In genomic region chr20:4021905-4022304, GRCh38 we compare ENCODE assay signal across 24 cellular contexts. TPM values are rescaled to one million over a fixed set of nuclear protein-coding genes. Genes with fewer than 3 reads are reported as not detected.
DNase-seq lines count a peak whose midpoint lies in the region; FAIRE-seq and TF ChIP-seq lines count a peak whose summit lies in the region.
"Had no signal": no experiment of that assay in that cellular context is flagged by ENCODE, and none has a peak within 500 bp of the region (broad histone marks: within the 10 kb centered on the region; RNA-seq: fewer than 3 reads in every experiment).

No MANE protein-coding gene starts in this region.

- H3K27ac Mint-ChIP-seq in activated T-helper 2 cell treated with anti-CD3 and anti-CD28 coated beads, Interferon-gamma antibody, Interleukin-2, Interleukin-4, amounts not matched to agents 10 μg/mL and 5 μg/mL and 100 μg/mL, durations not matched to agents 14 hours and 24 hours and 36 hours: no peak overlapping the region
- H3K27ac Mint-ChIP-seq in activated naive CD8-positive, alpha-beta T cell treated with anti-CD3 and anti-CD28 coated beads for 36 hours: no peak overlapping the region
- H3K27ac Mint-ChIP-seq: activated naive CD4-positive, alpha-beta T cell treated with anti-CD3 and anti-CD28 coated beads, Interleukin-2, amount 50 U/mL, for 72 hours; activated T-helper 1 cell treated with anti-CD3 and anti-CD28 coated beads, Interleukin-12 subunit alpha, Interleukin-12 subunit beta, Interleukin-2, Interleukin-4 antibody, amounts not matched to agents 30 ng/mL and 10 ng/mL and 1 ng/mL, durations not matched to agents 14 hours and 24 hours and 36 hours; natural killer cell; T-helper 1 cell treated with Interleukin-12 subunit alpha and Interleukin-12 subunit beta and Interleukin-4 antibody, amounts not matched to agents 30 μg/mL and 1 μg/mL, for 36 hours had no signal

- H3K36me3 ChIP-seq in HUES48 (ENCODE audit: control insufficient read depth, insufficient read depth, low read length) (no peaks in the 10 kb centered on the region), esophagus muscularis mucosa (no peaks in the 10 kb centered on the region), right atrium auricular region (no peaks in the 10 kb centered on the region)
- H3K36me3 ChIP-seq: esophagus squamous epithelium had no signal

- FAIRE-seq in GM19239 (lab: Jason Lieb, UNC): no peak
- FAIRE-seq: A549, colon, G401.6, RCC 7860, urothelium cell line had no signal

- H3K9me3 Mint-ChIP-seq in activated T-helper 2 cell treated with anti-CD3 and anti-CD28 coated beads, Interferon-gamma antibody, Interleukin-2, Interleukin-4, amounts not matched to agents 10 μg/mL and 5 μg/mL and 100 μg/mL, durations not matched to agents 14 hours and 24 hours and 36 hours: peaks cover 3% of the 10 kb centered on the region
- peaks cover 4% of the 10 kb centered on the region for H3K9me3 Mint-ChIP-seq in activated naive CD8-positive, alpha-beta T cell treated with anti-CD3 and anti-CD28 coated beads for 36 hours
- H3K9me3 Mint-ChIP-seq: activated naive CD4-positive, alpha-beta T cell treated with anti-CD3 and anti-CD28 coated beads, Interleukin-2, amount 50 U/mL, for 72 hours; activated T-helper 1 cell treated with anti-CD3 and anti-CD28 coated beads, Interleukin-12 subunit alpha, Interleukin-12 subunit beta, Interleukin-2, Interleukin-4 antibody, amounts not matched to agents 30 ng/mL and 10 ng/mL and 1 ng/mL, durations not matched to agents 14 hours and 24 hours and 36 hours; natural killer cell; T-helper 1 cell treated with Interleukin-12 subunit alpha and Interleukin-12 subunit beta and Interleukin-4 antibody, amounts not matched to agents 30 μg/mL and 1 μg/mL, for 36 hours had no signal

- H3K27ac ChIP-seq in HUES48 (ENCODE audit: low read depth, low read length) (peak overlapping the region; percentile 91), esophagus muscularis mucosa (replicated peaks in 1 of 4) (no peak overlapping the region), right atrium auricular region (peak overlapping the region; percentile 20 to 26)
- H3K27ac ChIP-seq: A549, body of pancreas, C4-2B, esophagus squamous epithelium had no signal

- no peak overlapping the region for H3K9ac ChIP-seq in HUES48 (ENCODE audit: low read depth, low read length)

- no peak for TF ChIP-seq EP300 in esophagus muscularis mucosa (IDR thresholded peaks at IDR 0.05)

- 94% methylated on average over 2 of the region's 2 CpGs for WGBS in esophagus muscularis mucosa

- H3K9me3 ChIP-seq in HUES48 (ENCODE audit: control insufficient read depth, insufficient read depth, low read length): peaks cover 5% of the 10 kb centered on the region
- no peaks in the 10 kb centered on the region for H3K9me3 ChIP-seq in esophagus muscularis mucosa
- H3K9me3 ChIP-seq in right atrium auricular region: peaks cover 0 to 8% of the 10 kb centered on the region in 2 donors
- H3K9me3 ChIP-seq: esophagus squamous epithelium had no signal

- intact Hi-C loops in esophagus muscularis mucosa (cut with DNase I): loop anchor here (5.0 kb wide), 1 partner anchor 40 kb away; no protein-coding TSS in a partner anchor
- intact Hi-C loops in activated T-helper 2 cell treated with anti-CD3 and anti-CD28 coated beads, Interferon-gamma antibody, Interleukin-2, Interleukin-4, amounts not matched to agents 10 μg/mL and 5 μg/mL and 100 μg/mL, durations not matched to agents 14 hours and 24 hours and 36 hours (cut with micrococcal nuclease): no loop called here

- TF ChIP-seq CTCF in esophagus muscularis mucosa (IDR thresholded peaks at IDR 0.05): no peak
- TF ChIP-seq CTCF in right atrium auricular region (IDR thresholded peaks at IDR 0.05): no peak

- no peak overlapping the region for H3K4me3 Mint-ChIP-seq in activated T-helper 2 cell treated with anti-CD3 and anti-CD28 coated beads, Interferon-gamma antibody, Interleukin-2, Interleukin-4, amounts not matched to agents 10 μg/mL and 5 μg/mL and 100 μg/mL, durations not matched to agents 14 hours and 24 hours and 36 hours (ENCODE audit: low read depth)
- H3K4me3 Mint-ChIP-seq in activated naive CD8-positive, alpha-beta T cell treated with anti-CD3 and anti-CD28 coated beads for 36 hours: no peak overlapping the region
- H3K4me3 Mint-ChIP-seq: activated T-helper 1 cell treated with anti-CD3 and anti-CD28 coated beads, Interleukin-12 subunit alpha, Interleukin-12 subunit beta, Interleukin-2, Interleukin-4 antibody, amounts not matched to agents 30 ng/mL and 10 ng/mL and 1 ng/mL, durations not matched to agents 14 hours and 24 hours and 36 hours; natural killer cell; T-helper 1 cell treated with Interleukin-12 subunit alpha and Interleukin-12 subunit beta and Interleukin-4 antibody, amounts not matched to agents 30 μg/mL and 1 μg/mL, for 36 hours had no signal

- TF ChIP-seq POLR2A in esophagus muscularis mucosa (IDR thresholded peaks at IDR 0.05; ENCODE audit: low read depth): no peak

- peaks cover 28% of the 10 kb centered on the region for H3K27me3 Mint-ChIP-seq in activated T-helper 2 cell treated with anti-CD3 and anti-CD28 coated beads, Interferon-gamma antibody, Interleukin-2, Interleukin-4, amounts not matched to agents 10 μg/mL and 5 μg/mL and 100 μg/mL, durations not matched to agents 14 hours and 24 hours and 36 hours (ENCODE audit: low read depth)
- H3K27me3 Mint-ChIP-seq in activated naive CD8-positive, alpha-beta T cell treated with anti-CD3 and anti-CD28 coated beads for 36 hours: peaks cover 6% of the 10 kb centered on the region

- peak; percentile 43 for DNase-seq in AG08395 (ENCODE audit: low spot score)
- peak; percentile 14 for DNase-seq in esophagus muscularis mucosa (ENCODE audit: extremely low spot score)
- DNase-seq in right atrium auricular region (ENCODE audit: low spot score): no peak
- no peak for DNase-seq in activated T-helper 2 cell treated with anti-CD3 and anti-CD28 coated beads, Interferon-gamma antibody, Interleukin-2, Interleukin-4, amounts not matched to agents 10 μg/mL and 5 μg/mL and 100 μg/mL, durations not matched to agents 14 hours and 24 hours and 36 hours (ENCODE audit: low spot score)
- no peak for DNase-seq in superior temporal gyrus (ENCODE audit: extremely low spot score)
- DNase-seq in activated naive CD8-positive, alpha-beta T cell treated with anti-CD3 and anti-CD28 coated beads for 36 hours: no peak
- no peak for DNase-seq in GM19239 (ENCODE audit: insufficient read length, low spot score)
- DNase-seq: body of pancreas, esophagus squamous epithelium, head of caudate nucleus, left colon, natural killer cell, NCI-H1436, substantia nigra had no signal

- H3K36me3 Mint-ChIP-seq in activated T-helper 2 cell treated with anti-CD3 and anti-CD28 coated beads, Interferon-gamma antibody, Interleukin-2, Interleukin-4, amounts not matched to agents 10 μg/mL and 5 μg/mL and 100 μg/mL, durations not matched to agents 14 hours and 24 hours and 36 hours (ENCODE audit: low read depth): no peaks in the 10 kb centered on the region
- H3K36me3 Mint-ChIP-seq in activated naive CD8-positive, alpha-beta T cell treated with anti-CD3 and anti-CD28 coated beads for 36 hours: no peaks in the 10 kb centered on the region
- H3K36me3 Mint-ChIP-seq: activated naive CD4-positive, alpha-beta T cell treated with anti-CD3 and anti-CD28 coated beads, Interleukin-2, amount 50 U/mL, for 72 hours; natural killer cell had no signal

- no peaks in the 10 kb centered on the region for H3K27me3 ChIP-seq in HUES48 (ENCODE audit: control insufficient read depth, insufficient read depth, low read length)
- no peaks in the 10 kb centered on the region for H3K27me3 ChIP-seq in esophagus muscularis mucosa
- no peaks in the 10 kb centered on the region for H3K27me3 ChIP-seq in right atrium auricular region
- H3K27me3 ChIP-seq: body of pancreas had no signal

- H3K4me1 Mint-ChIP-seq in activated T-helper 2 cell treated with anti-CD3 and anti-CD28 coated beads, Interferon-gamma antibody, Interleukin-2, Interleukin-4, amounts not matched to agents 10 μg/mL and 5 μg/mL and 100 μg/mL, durations not matched to agents 14 hours and 24 hours and 36 hours (ENCODE audit: low read depth): peaks cover 16% of the 10 kb centered on the region
- H3K4me1 Mint-ChIP-seq in activated naive CD8-positive, alpha-beta T cell treated with anti-CD3 and anti-CD28 coated beads for 36 hours: peaks cover 7% of the 10 kb centered on the region

- H3K4me3 ChIP-seq in HUES48 (ENCODE audit: low read depth, low read length): no peak overlapping the region
- H3K4me3 ChIP-seq in esophagus muscularis mucosa: no peak overlapping the region
- H3K4me3 ChIP-seq in right atrium auricular region: no peak overlapping the region
- H3K4me3 ChIP-seq: A549, body of pancreas, esophagus squamous epithelium had no signal

- H3K4me1 ChIP-seq in HUES48 (ENCODE audit: control insufficient read depth, insufficient read depth, low read length): peaks cover 36% of the 10 kb centered on the region
- peaks cover 0 to 20% (median 10%) of the 10 kb centered on the region in 4 donors for H3K4me1 ChIP-seq in esophagus muscularis mucosa
- peaks cover 0 to 20% of the 10 kb centered on the region in 2 donors for H3K4me1 ChIP-seq in right atrium auricular region

RNA-seq across cellular contexts. Expression of gene RNF24, which starts 6.5 kb away (rescaled TPM):
- total RNA-seq in esophagus muscularis mucosa (10 to 100 TPM in 3 of 4 donors, 1 to 10 TPM in 1; 10.0 to 26.8 (median 18.0) TPM), right atrium auricular region (10 to 100 TPM in 1 of 2 donors, 1 to 10 TPM in 1; 6.5 to 14.9 TPM)
- total RNA-seq in activated T-helper 2 cell treated with anti-CD3 and anti-CD28 coated beads, Interferon-gamma antibody, Interleukin-2, Interleukin-4, amounts not matched to agents 10 μg/mL and 5 μg/mL and 100 μg/mL, durations not matched to agents 14 hours and 24 hours and 36 hours: 15.8 and 17.7 TPM in 2 replicates
- total RNA-seq in activated naive CD8-positive, alpha-beta T cell treated with anti-CD3 and anti-CD28 coated beads for 36 hours: 10 to 100 TPM; 13.3 to 13.7 TPM

Comparison
In these comparisons a context has a peak if more than half of its experiments do, and no peak if none do; other contexts are left out.
1. DNase-seq: peak in AG08395 (single experiment) and esophagus muscularis mucosa (single experiment); none in right atrium auricular region (single experiment), activated T-helper 2 cell treated with anti-CD3 and anti-CD28 coated beads, Interferon-gamma antibody, Interleukin-2, Interleukin-4, amounts not matched to agents 10 μg/mL and 5 μg/mL and 100 μg/mL, durations not matched to agents 14 hours and 24 hours and 36 hours (single experiment), superior temporal gyrus (single experiment), activated naive CD8-positive, alpha-beta T cell treated with anti-CD3 and anti-CD28 coated beads for 36 hours (single experiment) and GM19239 (single experiment).
2. H3K27ac ChIP-seq: peak in HUES48 (single experiment) and right atrium auricular region (2 of 2); none in esophagus muscularis mucosa (0 of 4).